1 cellular context compared by ENCODE assay signal in genomic region chr17:74442670-74443515, GRCh38.
TF ChIP-seq lines count a peak whose summit lies in the region.

No MANE protein-coding gene starts in this region.

TF ChIP-seq in HepG2, 621 proteins besides CTCF, POLR2A, EP300 and RAD21 (continued from another document and continues in another):
- TF ChIP-seq ZNF234 (CRISPR knock-in tag; conservative IDR thresholded peaks at IDR 0.05) = peak; percentile 58; the same call in 1 of the 2 replicates
- TF ChIP-seq ZNF670 (CRISPR knock-in tag; IDR thresholded peaks at IDR 0.05; ENCODE audit: borderline replicate concordance) = no peak
- peak; percentile 67; the same call in 1 of the 2 replicates for TF ChIP-seq ZNF644 (CRISPR knock-in tag; IDR thresholded peaks at IDR 0.05; ENCODE audit: low read depth)
- peak; percentile 79 for TF ChIP-seq TBL1XR1 (IDR thresholded peaks at IDR 0.05; ENCODE audit: borderline replicate concordance, low read length, partially characterized antibody)
- 0 out of 2 replicates have a peak, but pooled peaks have one; percentile 59 for TF ChIP-seq FLYWCH1 (CRISPR knock-in tag; IDR thresholded peaks at IDR 0.05)
- peak; percentile 92 for TF ChIP-seq ISL2 (CRISPR knock-in tag; IDR thresholded peaks at IDR 0.05)
- TF ChIP-seq STAT5B (CRISPR knock-in tag; IDR thresholded peaks at IDR 0.05) = no peak
- no peak for TF ChIP-seq CSRNP2 (CRISPR knock-in tag; conservative IDR thresholded peaks at IDR 0.05; ENCODE audit: low read depth)
- no peak; the same call in 1 of the 2 replicates for TF ChIP-seq TEAD2 (CRISPR knock-in tag; IDR thresholded peaks at IDR 0.05)
- no peak for TF ChIP-seq ZFP62 (CRISPR knock-in tag; IDR thresholded peaks at IDR 0.05)
- peak; percentile 86; the same call in 1 of the 2 replicates for TF ChIP-seq NFKB2 (CRISPR knock-in tag; IDR thresholded peaks at IDR 0.05; ENCODE audit: borderline replicate concordance)
- TF ChIP-seq ZNF766 (CRISPR knock-in tag; IDR thresholded peaks at IDR 0.05; ENCODE audit: borderline replicate concordance) = peak; percentile 87; the same call in 1 of the 2 replicates
- TF ChIP-seq ZNF672 (CRISPR knock-in tag; IDR thresholded peaks at IDR 0.05) = no peak
- TF ChIP-seq ZNF33B (CRISPR knock-in tag; IDR thresholded peaks at IDR 0.05) = no peak
- TF ChIP-seq, protein P1, sequence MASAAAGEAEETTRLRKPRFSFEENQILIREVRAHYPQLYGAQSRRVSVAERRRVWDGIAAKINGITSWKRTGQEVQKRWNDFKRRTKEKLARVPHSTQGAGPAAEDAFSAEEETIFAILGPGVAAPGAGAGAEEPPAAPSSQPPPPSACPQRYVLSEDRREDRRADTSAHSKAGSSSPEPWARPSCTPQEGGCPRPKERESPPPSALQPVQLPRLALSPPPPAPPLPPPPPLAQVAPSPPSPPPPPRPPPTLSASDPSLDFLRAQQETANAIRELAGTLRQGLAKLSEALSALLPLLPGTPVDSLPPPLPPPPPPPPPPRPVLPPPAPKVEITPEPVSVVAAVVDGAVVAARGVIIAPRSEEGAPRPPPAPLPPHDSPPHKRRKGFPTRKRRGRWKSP (CRISPR knock-in tag; IDR thresholded peaks at IDR 0.05) = peak; percentile 79
- TF ChIP-seq MTF1 (CRISPR knock-in tag; IDR thresholded peaks at IDR 0.05) = no peak
- TF ChIP-seq ZFP36L1 (CRISPR knock-in tag; IDR thresholded peaks at IDR 0.05) = 0 out of 2 replicates have a peak, but pooled peaks have one; percentile 59
- TF ChIP-seq, protein P2, sequence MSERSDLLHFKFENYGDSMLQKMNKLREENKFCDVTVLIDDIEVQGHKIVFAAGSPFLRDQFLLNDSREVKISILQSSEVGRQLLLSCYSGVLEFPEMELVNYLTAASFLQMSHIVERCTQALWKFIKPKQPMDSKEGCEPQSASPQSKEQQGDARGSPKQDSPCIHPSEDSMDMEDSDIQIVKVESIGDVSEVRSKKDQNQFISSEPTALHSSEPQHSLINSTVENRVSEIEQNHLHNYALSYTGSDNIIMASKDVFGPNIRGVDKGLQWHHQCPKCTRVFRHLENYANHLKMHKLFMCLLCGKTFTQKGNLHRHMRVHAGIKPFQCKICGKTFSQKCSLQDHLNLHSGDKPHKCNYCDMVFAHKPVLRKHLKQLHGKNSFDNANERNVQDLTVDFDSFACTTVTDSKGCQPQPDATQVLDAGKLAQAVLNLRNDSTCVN (CRISPR knock-in tag; IDR thresholded peaks at IDR 0.05; ENCODE audit: borderline replicate concordance) = peak; percentile 90
- TF ChIP-seq, protein P3, sequence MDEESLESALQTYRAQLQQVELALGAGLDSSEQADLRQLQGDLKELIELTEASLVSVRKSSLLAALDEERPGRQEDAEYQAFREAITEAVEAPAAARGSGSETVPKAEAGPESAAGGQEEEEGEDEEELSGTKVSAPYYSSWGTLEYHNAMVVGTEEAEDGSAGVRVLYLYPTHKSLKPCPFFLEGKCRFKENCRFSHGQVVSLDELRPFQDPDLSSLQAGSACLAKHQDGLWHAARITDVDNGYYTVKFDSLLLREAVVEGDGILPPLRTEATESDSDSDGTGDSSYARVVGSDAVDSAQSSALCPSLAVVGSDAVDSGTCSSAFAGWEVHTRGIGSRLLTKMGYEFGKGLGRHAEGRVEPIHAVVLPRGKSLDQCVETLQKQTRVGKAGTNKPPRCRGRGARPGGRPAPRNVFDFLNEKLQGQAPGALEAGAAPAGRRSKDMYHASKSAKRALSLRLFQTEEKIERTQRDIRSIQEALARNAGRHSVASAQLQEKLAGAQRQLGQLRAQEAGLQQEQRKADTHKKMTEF (CRISPR knock-in tag; IDR thresholded peaks at IDR 0.05) = peak; percentile 99
- peak; percentile 36; the same call in 1 of the 2 replicates for TF ChIP-seq RFX5 (IDR thresholded peaks at IDR 0.05; ENCODE audit: low read depth, low read length)
- TF ChIP-seq ZBTB14 (CRISPR knock-in tag; IDR thresholded peaks at IDR 0.05) = peak; percentile 42
- peak; percentile 82; the same call in 1 of the 2 replicates for TF ChIP-seq SSRP1 (CRISPR knock-in tag; IDR thresholded peaks at IDR 0.05)
- 0 out of 2 replicates have a peak, but pooled peaks have one; percentile 41 for TF ChIP-seq ZNF383 (CRISPR knock-in tag; IDR thresholded peaks at IDR 0.05; ENCODE audit: borderline replicate concordance)
- peak; percentile 95; the same call in 1 of the 2 replicates for TF ChIP-seq ZNF136 (CRISPR knock-in tag; IDR thresholded peaks at IDR 0.05; ENCODE audit: low read depth)
- no peak for TF ChIP-seq ZNF546 (CRISPR knock-in tag; conservative IDR thresholded peaks at IDR 0.05)
- TF ChIP-seq ZMYM2 (CRISPR knock-in tag; IDR thresholded peaks at IDR 0.05) = peak; percentile 93
- TF ChIP-seq GPBP1L1 (CRISPR knock-in tag; IDR thresholded peaks at IDR 0.05) = no peak
- TF ChIP-seq SP2 (CRISPR knock-in tag; IDR thresholded peaks at IDR 0.05) = no peak
- TF ChIP-seq ZBTB3 (CRISPR knock-in tag; IDR thresholded peaks at IDR 0.05; ENCODE audit: borderline replicate concordance, low read depth) = 0 out of 2 replicates have a peak, but pooled peaks have one; percentile 76
- TF ChIP-seq, protein P4, sequence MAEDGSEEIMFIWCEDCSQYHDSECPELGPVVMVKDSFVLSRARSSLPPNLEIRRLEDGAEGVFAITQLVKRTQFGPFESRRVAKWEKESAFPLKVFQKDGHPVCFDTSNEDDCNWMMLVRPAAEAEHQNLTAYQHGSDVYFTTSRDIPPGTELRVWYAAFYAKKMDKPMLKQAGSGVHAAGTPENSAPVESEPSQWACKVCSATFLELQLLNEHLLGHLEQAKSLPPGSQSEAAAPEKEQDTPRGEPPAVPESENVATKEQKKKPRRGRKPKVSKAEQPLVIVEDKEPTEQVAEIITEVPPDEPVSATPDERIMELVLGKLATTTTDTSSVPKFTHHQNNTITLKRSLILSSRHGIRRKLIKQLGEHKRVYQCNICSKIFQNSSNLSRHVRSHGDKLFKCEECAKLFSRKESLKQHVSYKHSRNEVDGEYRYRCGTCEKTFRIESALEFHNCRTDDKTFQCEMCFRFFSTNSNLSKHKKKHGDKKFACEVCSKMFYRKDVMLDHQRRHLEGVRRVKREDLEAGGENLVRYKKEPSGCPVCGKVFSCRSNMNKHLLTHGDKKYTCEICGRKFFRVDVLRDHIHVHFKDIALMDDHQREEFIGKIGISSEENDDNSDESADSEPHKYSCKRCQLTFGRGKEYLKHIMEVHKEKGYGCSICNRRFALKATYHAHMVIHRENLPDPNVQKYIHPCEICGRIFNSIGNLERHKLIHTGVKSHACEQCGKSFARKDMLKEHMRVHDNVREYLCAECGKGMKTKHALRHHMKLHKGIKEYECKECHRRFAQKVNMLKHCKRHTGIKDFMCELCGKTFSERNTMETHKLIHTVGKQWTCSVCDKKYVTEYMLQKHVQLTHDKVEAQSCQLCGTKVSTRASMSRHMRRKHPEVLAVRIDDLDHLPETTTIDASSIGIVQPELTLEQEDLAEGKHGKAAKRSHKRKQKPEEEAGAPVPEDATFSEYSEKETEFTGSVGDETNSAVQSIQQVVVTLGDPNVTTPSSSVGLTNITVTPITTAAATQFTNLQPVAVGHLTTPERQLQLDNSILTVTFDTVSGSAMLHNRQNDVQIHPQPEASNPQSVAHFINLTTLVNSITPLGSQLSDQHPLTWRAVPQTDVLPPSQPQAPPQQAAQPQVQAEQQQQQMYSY (CRISPR knock-in tag; IDR thresholded peaks at IDR 0.05) = peak; percentile 60; the same call in 1 of the 2 replicates
- TF ChIP-seq ZNF264 (CRISPR knock-in tag; IDR thresholded peaks at IDR 0.05) = 0 out of 2 replicates have a peak, but pooled peaks have one; percentile 10
- TF ChIP-seq ZFP36 (IDR thresholded peaks at IDR 0.05; ENCODE audit: borderline replicate concordance, low read depth, low read length, partially characterized antibody) = no peak
- no peak for TF ChIP-seq CC2D1A (CRISPR knock-in tag; IDR thresholded peaks at IDR 0.05)
- TF ChIP-seq ZNF83 (CRISPR knock-in tag; IDR thresholded peaks at IDR 0.05; ENCODE audit: borderline replicate concordance) = no peak
- TF ChIP-seq ZNF10 (CRISPR knock-in tag; IDR thresholded peaks at IDR 0.05; ENCODE audit: borderline replicate concordance, low read depth) = no peak
- TF ChIP-seq, protein P5, sequence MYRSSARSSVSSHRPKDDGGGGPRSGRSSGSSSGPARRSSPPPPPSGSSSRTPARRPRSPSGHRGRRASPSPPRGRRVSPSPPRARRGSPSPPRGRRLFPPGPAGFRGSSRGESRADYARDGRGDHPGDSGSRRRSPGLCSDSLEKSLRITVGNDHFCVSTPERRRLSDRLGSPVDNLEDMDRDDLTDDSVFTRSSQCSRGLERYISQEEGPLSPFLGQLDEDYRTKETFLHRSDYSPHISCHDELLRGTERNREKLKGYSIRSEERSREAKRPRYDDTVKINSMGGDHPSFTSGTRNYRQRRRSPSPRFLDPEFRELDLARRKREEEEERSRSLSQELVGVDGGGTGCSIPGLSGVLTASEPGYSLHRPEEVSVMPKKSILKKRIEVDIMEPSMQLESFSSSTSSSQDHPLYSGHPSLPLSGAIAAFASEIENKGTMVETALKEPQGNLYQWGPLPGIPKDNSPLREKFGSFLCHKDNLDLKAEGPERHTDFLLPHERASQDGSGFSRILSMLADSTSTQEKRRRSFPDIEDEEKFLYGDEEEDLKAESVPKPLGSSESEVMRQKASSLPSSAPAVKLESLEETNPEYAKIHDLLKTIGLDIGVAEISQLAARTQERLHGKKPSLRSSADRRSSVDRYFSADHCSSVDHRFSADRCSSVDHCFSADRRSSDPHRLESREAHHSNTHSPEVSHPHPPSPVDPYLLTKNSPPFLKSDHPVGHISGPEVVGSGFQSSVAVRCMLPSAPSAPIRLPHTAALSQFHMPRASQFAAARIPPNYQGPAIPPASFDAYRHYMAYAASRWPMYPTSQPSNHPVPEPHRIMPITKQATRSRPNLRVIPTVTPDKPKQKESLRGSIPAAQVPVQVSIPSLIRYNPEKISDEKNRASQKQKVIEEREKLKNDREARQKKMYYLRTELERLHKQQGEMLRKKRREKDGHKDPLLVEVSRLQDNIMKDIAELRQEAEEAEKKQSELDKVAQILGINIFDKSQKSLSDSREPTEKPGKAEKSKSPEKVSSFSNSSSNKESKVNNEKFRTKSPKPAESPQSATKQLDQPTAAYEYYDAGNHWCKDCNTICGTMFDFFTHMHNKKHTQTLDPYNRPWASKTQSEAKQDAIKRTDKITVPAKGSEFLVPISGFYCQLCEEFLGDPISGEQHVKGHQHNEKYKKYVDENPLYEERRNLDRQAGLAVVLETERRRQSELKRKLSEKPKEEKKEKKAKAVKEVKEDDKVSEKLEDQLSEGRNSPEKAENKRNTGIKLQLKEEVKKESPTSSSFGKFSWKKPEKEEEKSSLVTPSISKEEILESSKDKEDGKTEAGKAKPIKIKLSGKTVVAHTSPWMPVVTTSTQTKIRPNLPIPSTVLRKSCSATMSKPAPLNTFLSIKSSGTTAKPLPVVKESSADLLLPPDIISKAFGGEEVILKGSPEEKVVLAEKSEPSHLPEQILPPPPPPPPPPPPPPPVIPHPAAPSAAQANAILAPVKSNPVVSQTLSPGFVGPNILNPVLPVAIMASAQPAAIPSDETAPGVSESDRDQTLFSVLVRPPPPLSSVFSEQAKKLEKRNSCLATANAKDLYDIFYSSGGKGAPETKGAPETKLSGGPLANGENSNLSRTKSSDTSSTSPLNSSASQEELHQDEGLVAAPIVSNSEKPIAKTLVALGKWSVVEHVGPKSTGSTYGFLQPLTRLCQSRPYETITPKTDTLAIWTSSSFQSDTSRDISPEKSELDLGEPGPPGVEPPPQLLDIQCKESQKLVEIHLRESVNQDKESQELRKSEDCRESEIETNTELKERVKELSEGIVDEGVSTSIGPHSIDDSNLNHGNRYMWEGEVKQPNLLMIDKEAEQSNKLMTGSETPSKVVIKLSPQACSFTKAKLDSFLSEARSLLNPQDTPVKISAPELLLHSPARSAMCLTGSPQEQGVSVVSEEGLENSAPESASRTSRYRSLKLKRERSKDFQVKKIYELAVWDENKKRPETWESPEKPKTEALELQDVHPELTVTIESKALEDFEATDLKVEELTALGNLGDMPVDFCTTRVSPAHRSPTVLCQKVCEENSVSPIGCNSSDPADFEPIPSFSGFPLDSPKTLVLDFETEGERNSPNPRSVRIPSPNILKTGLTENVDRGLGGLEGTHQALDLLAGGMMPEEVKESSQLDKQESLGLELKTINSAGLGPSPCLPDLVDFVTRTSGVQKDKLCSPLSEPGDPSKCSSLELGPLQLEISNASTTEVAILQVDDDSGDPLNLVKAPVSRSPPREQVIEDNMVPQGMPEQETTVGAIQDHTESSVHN (CRISPR knock-in tag; IDR thresholded peaks at IDR 0.05) = no peak; the same call in 1 of the 2 replicates
- TF ChIP-seq, protein P6, sequence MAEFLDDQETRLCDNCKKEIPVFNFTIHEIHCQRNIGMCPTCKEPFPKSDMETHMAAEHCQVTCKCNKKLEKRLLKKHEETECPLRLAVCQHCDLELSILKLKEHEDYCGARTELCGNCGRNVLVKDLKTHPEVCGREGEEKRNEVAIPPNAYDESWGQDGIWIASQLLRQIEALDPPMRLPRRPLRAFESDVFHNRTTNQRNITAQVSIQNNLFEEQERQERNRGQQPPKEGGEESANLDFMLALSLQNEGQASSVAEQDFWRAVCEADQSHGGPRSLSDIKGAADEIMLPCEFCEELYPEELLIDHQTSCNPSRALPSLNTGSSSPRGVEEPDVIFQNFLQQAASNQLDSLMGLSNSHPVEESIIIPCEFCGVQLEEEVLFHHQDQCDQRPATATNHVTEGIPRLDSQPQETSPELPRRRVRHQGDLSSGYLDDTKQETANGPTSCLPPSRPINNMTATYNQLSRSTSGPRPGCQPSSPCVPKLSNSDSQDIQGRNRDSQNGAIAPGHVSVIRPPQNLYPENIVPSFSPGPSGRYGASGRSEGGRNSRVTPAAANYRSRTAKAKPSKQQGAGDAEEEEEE (CRISPR knock-in tag; IDR thresholded peaks at IDR 0.05; ENCODE audit: borderline replicate concordance) = 0 out of 2 replicates have a peak, but pooled peaks have one; percentile 51
